In genomic region chr7:20958474-20958873, GRCh38 we compare ENCODE assay signal across 17 cellular contexts.
DNase-seq lines count a peak whose midpoint lies in the region; ATAC-seq and TF ChIP-seq lines count a peak whose summit lies in the region.
"Had no signal": no experiment of that assay in that cellular context is flagged by ENCODE, and none has a peak within 500 bp of the region (broad histone marks: within the 10 kb centered on the region; RNA-seq: fewer than 3 reads in every experiment).

No MANE protein-coding gene starts in this region.

- peaks cover 27% of the 10 kb centered on the region for H3K4me1 ChIP-seq in PC-3 (ENCODE audit: insufficient read depth, low read length)
- no peaks in the 10 kb centered on the region for H3K4me1 ChIP-seq in body of pancreas
- H3K4me1 ChIP-seq: A549, BE2C had no signal

- no peaks in the 10 kb centered on the region for H4K20me1 ChIP-seq in PC-3 (ENCODE audit: low read length)

- no TSS peak for BruUV-seq in PC-3 (replicated peaks; lab: Mats Ljungman, UMichigan)

- H3K27ac ChIP-seq in PC-3 (ENCODE audit: low read length) (no peak overlapping the region), body of pancreas (no peak overlapping the region)
- H3K27ac ChIP-seq: A549, SK-N-MC had no signal

- intact Hi-C loops in PC-3 (cut with micrococcal nuclease), result loop anchor here (2.0 to 5.0 kb wide), 2 partner anchors 54 to 62 kb away; no protein-coding TSS in a partner anchor
- intact Hi-C loops in body of pancreas (cut with DNase I), result no loop called here

- no peak for TF ChIP-seq POLR2A in body of pancreas (IDR thresholded peaks at IDR 0.05)

- H3K79me2 ChIP-seq in PC-3 (ENCODE audit: low read length), result no peaks in the 10 kb centered on the region

- CTCF ChIA-PET in PC-3 (lab: Charles Lee), result no interaction called here

- H2AFZ ChIP-seq in PC-3 (ENCODE audit: low read length), result no peak overlapping the region

- H3K36me3 ChIP-seq in PC-3 (ENCODE audit: low read depth, low read length) (no peaks in the 10 kb centered on the region), body of pancreas (replicated peaks in 1 of 2; ENCODE audit: insufficient read depth in 1 of 2, low read depth in 2 of 2) (no peaks in the 10 kb centered on the region)
- H3K36me3 ChIP-seq: BE2C, MG63 had no signal

- DNase-seq in NCI-H82 (lab: John Stamatoyannopoulos, UW), result peak; percentile 47
- DNase-seq in NCI-H82 treated with DMSO at 0.1 percent for 48 hours (lab: John Stamatoyannopoulos, UW; ENCODE audit: unreplicated experiment), result no peak
- DNase-seq in NCI-H1694 treated with DMSO at 0.1 percent for 48 hours (lab: John Stamatoyannopoulos, UW), result peak; percentile 48
- DNase-seq in PC-3, result no peak
- peak; percentile 77 for DNase-seq in retina
- DNase-seq in AG20443 (ENCODE audit: low spot score), result no peak
- no peak for DNase-seq in body of pancreas
- DNase-seq: BE2C; CD4-positive, CD25-positive, alpha-beta regulatory T cell; GDM1; MG63; OCI-M1; RPMI8226; T-helper 2 cell had no signal

- no peaks in the 10 kb centered on the region for H3F3A ChIP-seq in PC-3 (ENCODE audit: low read length, unreplicated experiment)

- no peak overlapping the region for H3K9ac ChIP-seq in PC-3 (ENCODE audit: low read length)

- WGBS in body of pancreas, 2 donors, result 67 to 75% methylated on average over 2 of the region's 2 CpGs

- H3K9me3 ChIP-seq in PC-3 (ENCODE audit: low read length) (no peaks in the 10 kb centered on the region), body of pancreas (no peaks in the 10 kb centered on the region)
- H3K9me3 ChIP-seq: A549, BE2C, MG63 had no signal

- no peak overlapping the region for H3K4me3 ChIP-seq in PC-3 (ENCODE audit: low read length)
- no peak overlapping the region for H3K4me3 ChIP-seq in body of pancreas
- H3K4me3 ChIP-seq: A549, MG63, SK-N-MC had no signal

- POLR2A ChIA-PET in PC-3 (lab: Charles Lee; ENCODE audit: unreplicated experiment), result no interaction called here

- ATAC-seq in PC-3 (no peak), body of pancreas (no peak), GM19452 (IDR thresholded peaks at IDR 0.05; ENCODE audit: unreplicated experiment) (no peak)
- ATAC-seq: A549 had no signal

- H3K27me3 ChIP-seq in PC-3 (ENCODE audit: low read length) (peaks cover 37% of the 10 kb centered on the region), body of pancreas (no peaks in the 10 kb centered on the region)
- H3K27me3 ChIP-seq: BE2C, MG63 had no signal

- no peaks in the 10 kb centered on the region for H3K9me2 ChIP-seq in PC-3 (replicated peaks; ENCODE audit: low read length)

- no peak for TF ChIP-seq CTCF in PC-3 (conservative IDR thresholded peaks at IDR 0.05; ENCODE audit: low read depth, low read length)
- no peak for TF ChIP-seq CTCF in body of pancreas (IDR thresholded peaks at IDR 0.05)

- H3K4me2 ChIP-seq in PC-3 (ENCODE audit: low read length), result peak overlapping the region; percentile 57
- H3K4me2 ChIP-seq: A549 had no signal

Comparison
In these comparisons a context has a peak if more than half of its experiments do, and no peak if none do; other contexts are left out.
1. DNase-seq: peak in NCI-H82 (single experiment), NCI-H1694 treated with DMSO at 0.1 percent for 48 hours (single experiment) and retina (single experiment); none in NCI-H82 treated with DMSO at 0.1 percent for 48 hours (single experiment), PC-3 (single experiment), AG20443 (single experiment) and body of pancreas (0 of 4).